8 cellular contexts compared by ENCODE assay signal in genomic region chr19:53537126-53537522, GRCh38. TPM values are rescaled to one million over a fixed set of nuclear protein-coding genes. Genes with fewer than 3 reads are reported as not detected.
A peak's percentile ranks its signal among the peaks of the same experiment; 100 is the strongest.
DNase-seq lines count a peak whose midpoint lies in the region; ATAC-seq, FAIRE-seq and TF ChIP-seq lines count a peak whose summit lies in the region.

No MANE protein-coding gene starts in this region.

- H3K27me3 Mint-ChIP-seq in Caco-2 (ENCODE audit: insufficient read depth, unreplicated experiment): no peaks in the 10 kb centered on the region
- H3K27me3 Mint-ChIP-seq in chondrocyte (ENCODE audit: low read depth): no peaks in the 10 kb centered on the region
- peaks cover 0 to 2% (median 0%) of the 10 kb centered on the region in 5 donors for H3K27me3 Mint-ChIP-seq in naive thymus-derived CD4-positive, alpha-beta T cell

- no peaks in the 10 kb centered on the region for H3K4me1 Mint-ChIP-seq in Caco-2 (ENCODE audit: low read depth, unreplicated experiment)
- peaks cover 16% of the 10 kb centered on the region for H3K4me1 Mint-ChIP-seq in chondrocyte (ENCODE audit: low read depth)
- peaks cover 0 to 35% (median 19%) of the 10 kb centered on the region in 7 donors for H3K4me1 Mint-ChIP-seq in naive thymus-derived CD4-positive, alpha-beta T cell

- no peak for TF ChIP-seq POLR2A in GM12892 (IDR thresholded peaks at IDR 0.05; ENCODE audit: low read depth, low read length)

- ATAC-seq in naive thymus-derived CD4-positive, alpha-beta T cell: no peak
- ATAC-seq in HG02885 (IDR thresholded peaks at IDR 0.05; ENCODE audit: poor library complexity, unreplicated experiment) (no peak), HG03469 (IDR thresholded peaks at IDR 0.05; ENCODE audit: unreplicated experiment) (no peak), HG03378 (IDR thresholded peaks at IDR 0.05; ENCODE audit: unreplicated experiment) (no peak)

- H3K4me3 ChIP-seq in Caco-2 (ENCODE audit: low read depth, low read length) (peak overlapping the region; percentile 88), HL-60 (replicated peaks; ENCODE audit: insufficient read depth, low read length) (no peak overlapping the region; the same call in 1 of the 2 replicates)
- peak overlapping the region; percentile 65 for H3K4me3 ChIP-seq in naive thymus-derived CD4-positive, alpha-beta T cell (ENCODE audit: low read length)

- DNase-seq in Caco-2: peak in 1 of 2 experiments; percentile 65
- no peak for DNase-seq in HL-60 (ENCODE audit: low read depth in 1 of 2, low spot score in 1 of 2)
- DNase-seq in chondrocyte (ENCODE audit: low spot score): no peak
- peak in 6 of 9 donors; percentile 48 to 63 (median 52) for DNase-seq in naive thymus-derived CD4-positive, alpha-beta T cell
- DNase-seq in GM12892 (ENCODE audit: insufficient read length): no peak

- intact Hi-C loops in Caco-2 (cut with micrococcal nuclease; ENCODE audit: unreplicated experiment): no loop called here
- intact Hi-C loops in naive thymus-derived CD4-positive, alpha-beta T cell (cut with micrococcal nuclease): loop anchor here (1.0 kb wide), 3 partner anchors 16 to 17 kb away; no protein-coding TSS in a partner anchor

- FAIRE-seq in GM12892 (lab: Jason Lieb, UNC): no peak

- CTCF ChIA-PET in Caco-2 (lab: Charles Lee): interaction anchor here (1.5 kb wide), 1 partner anchor 122 kb away, joined by 3 read pairs; no protein-coding TSS in a partner anchor
- CTCF ChIA-PET in naive thymus-derived CD4-positive, alpha-beta T cell (lab: Charles Lee): no interaction called here

- no peaks in the 10 kb centered on the region for H3K9me3 Mint-ChIP-seq in Caco-2 (ENCODE audit: unreplicated experiment)
- H3K9me3 Mint-ChIP-seq in chondrocyte (ENCODE audit: low read depth): peaks cover 3% of the 10 kb centered on the region
- H3K9me3 Mint-ChIP-seq in naive thymus-derived CD4-positive, alpha-beta T cell: peaks cover 0 to 48% (median 13%) of the 10 kb centered on the region in 11 donors

- BruUV-seq in Caco-2 (replicated peaks; lab: Mats Ljungman, UMichigan): no TSS peak

- H3K27ac Mint-ChIP-seq in Caco-2 (ENCODE audit: unreplicated experiment): peak overlapping the region; percentile 99
- H3K27ac Mint-ChIP-seq in chondrocyte (ENCODE audit: unreplicated experiment): peak overlapping the region; percentile 88
- peak overlapping the region; percentile 96 to 100 (median 99) for H3K27ac Mint-ChIP-seq in naive thymus-derived CD4-positive, alpha-beta T cell

- no peak for TF ChIP-seq CTCF in Caco-2 (IDR thresholded peaks at IDR 0.05; ENCODE audit: insufficient read depth in 1 of 2, low read depth in 1 of 2, low read length in 1 of 2, severe bottlenecking in 1 of 2, unreplicated experiment in 1 of 2)
- no peak for TF ChIP-seq CTCF in HL-60 (IDR thresholded peaks at IDR 0.05; ENCODE audit: insufficient read depth, low read length)
- TF ChIP-seq CTCF in chondrocyte (IDR thresholded peaks at IDR 0.05): no peak

- POLR2A ChIA-PET in Caco-2 (lab: Charles Lee): no interaction called here
- POLR2A ChIA-PET in naive thymus-derived CD4-positive, alpha-beta T cell (lab: Charles Lee): interaction anchor here (0.6 to 3.6 kb wide), 4 partner anchors 9 to 25 kb away, joined by 3 to 25 read pairs (median 4); no protein-coding TSS in a partner anchor

- no peaks in the 10 kb centered on the region for H3K9me3 ChIP-seq in Caco-2
- no peaks in the 10 kb centered on the region for H3K9me3 ChIP-seq in naive thymus-derived CD4-positive, alpha-beta T cell (ENCODE audit: control insufficient read depth in 2 of 3, low read length in 3 of 3)

- peaks cover 18% of the 10 kb centered on the region for H3K4me1 ChIP-seq in Caco-2
- peaks cover 3 to 6% of the 10 kb centered on the region in 2 donors for H3K4me1 ChIP-seq in naive thymus-derived CD4-positive, alpha-beta T cell (ENCODE audit: control insufficient read depth in 2 of 2, insufficient read depth in 2 of 2, low read length in 2 of 2)

- H3K36me3 Mint-ChIP-seq in Caco-2 (ENCODE audit: insufficient read depth, unreplicated experiment): peaks cover 57% of the 10 kb centered on the region
- H3K36me3 Mint-ChIP-seq in chondrocyte (ENCODE audit: low read depth): no peaks in the 10 kb centered on the region
- peaks cover 13 to 56% (median 45%) of the 10 kb centered on the region in 5 donors for H3K36me3 Mint-ChIP-seq in naive thymus-derived CD4-positive, alpha-beta T cell

- H3K27me3 ChIP-seq in Caco-2 (replicated peaks; ENCODE audit: control insufficient read depth, insufficient read depth, low read length) (no peaks in the 10 kb centered on the region), HL-60 (ENCODE audit: insufficient read depth, poor library complexity, severe bottlenecking) (no peaks in the 10 kb centered on the region)
- no peaks in the 10 kb centered on the region for H3K27me3 ChIP-seq in naive thymus-derived CD4-positive, alpha-beta T cell (ENCODE audit: control insufficient read depth in 2 of 2, insufficient read depth in 2 of 2, low read length in 2 of 2)

- H3K4me3 Mint-ChIP-seq in Caco-2 (ENCODE audit: unreplicated experiment) (peak overlapping the region; percentile 94), chondrocyte (ENCODE audit: unreplicated experiment) (peak overlapping the region; percentile 91)
- H3K4me3 Mint-ChIP-seq in naive thymus-derived CD4-positive, alpha-beta T cell: peak overlapping the region; percentile 92 to 98 (median 96)

- peak overlapping the region; percentile 83 for H3K27ac ChIP-seq in HL-60 (replicated peaks)
- H3K27ac ChIP-seq in naive thymus-derived CD4-positive, alpha-beta T cell (ENCODE audit: low read depth, low read length): peak overlapping the region; percentile 96

- peaks cover 1% of the 10 kb centered on the region; the same call in 1 of the 2 replicates for H3K36me3 ChIP-seq in Caco-2 (ENCODE audit: control insufficient read depth, insufficient read depth, low read length)
- H3K36me3 ChIP-seq in naive thymus-derived CD4-positive, alpha-beta T cell (ENCODE audit: control insufficient read depth in 2 of 3, insufficient read depth in 3 of 3, low read length in 3 of 3): peaks cover 0 to 18% (median 3%) of the 10 kb centered on the region in 3 experiments

RNA-seq across cellular contexts. Expression of gene ZNF331, which starts 0.8 kb away (rescaled TPM):
- total RNA-seq in Caco-2 (2022) (42.2 and 42.6 TPM in 2 replicates), chondrocyte (7.9 to 9.1 TPM (median 7.9 TPM) in 3 replicates)
- 100 to 1,000 TPM in 2 of 5 experiments, 10 to 100 TPM in 3; 18.1 to 318 (median 68.6) TPM for total RNA-seq in naive thymus-derived CD4-positive, alpha-beta T cell
- 10 to 100 TPM; 35.0 to 52.1 TPM for polyA plus RNA-seq in naive thymus-derived CD4-positive, alpha-beta T cell
- polyA plus RNA-seq in GM12892 (2012; ENCODE audit: missing spikeins): 8.7 TPM

Comparison
In these comparisons a context has a peak if more than half of its experiments do, and no peak if none do; other contexts are left out.
1. DNase-seq: peak in naive thymus-derived CD4-positive, alpha-beta T cell (6 of 9); none in HL-60 (0 of 2), chondrocyte (single experiment) and GM12892 (single experiment).
2. Peak in every context shown above with its lines, with median percentiles within 50 percentile points of each other: H3K27ac Mint-ChIP-seq and H3K4me3 Mint-ChIP-seq.